In the genomic region with DNA sequence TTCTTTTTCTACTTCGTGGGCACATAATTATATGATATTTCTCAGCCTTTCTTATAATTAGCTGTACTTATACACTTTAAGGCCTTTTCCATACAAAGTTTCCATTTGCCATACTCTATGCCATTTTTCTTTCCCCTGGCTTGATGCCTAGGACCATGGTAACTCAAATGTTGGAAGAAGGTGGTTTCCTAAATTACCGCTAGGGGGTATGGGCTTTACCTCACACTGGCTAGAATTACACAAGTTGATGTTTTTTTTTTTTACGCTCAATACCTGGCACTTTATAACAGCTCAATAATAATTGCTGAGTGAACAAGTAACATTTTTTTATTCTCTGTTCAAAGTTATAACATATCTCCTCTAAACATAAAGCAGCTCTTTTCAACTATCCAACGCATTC, we compare ENCODE assay signal across 1 cellular context.
TF ChIP-seq lines count a peak whose summit lies in the region.

No MANE protein-coding gene starts in this region.

TF ChIP-seq in HepG2, 621 proteins besides CTCF, POLR2A, EP300 and RAD21:
- no peak for TF ChIP-seq NKX3-1 (CRISPR knock-in tag; IDR thresholded peaks at IDR 0.05)
- TF ChIP-seq, protein P1, sequence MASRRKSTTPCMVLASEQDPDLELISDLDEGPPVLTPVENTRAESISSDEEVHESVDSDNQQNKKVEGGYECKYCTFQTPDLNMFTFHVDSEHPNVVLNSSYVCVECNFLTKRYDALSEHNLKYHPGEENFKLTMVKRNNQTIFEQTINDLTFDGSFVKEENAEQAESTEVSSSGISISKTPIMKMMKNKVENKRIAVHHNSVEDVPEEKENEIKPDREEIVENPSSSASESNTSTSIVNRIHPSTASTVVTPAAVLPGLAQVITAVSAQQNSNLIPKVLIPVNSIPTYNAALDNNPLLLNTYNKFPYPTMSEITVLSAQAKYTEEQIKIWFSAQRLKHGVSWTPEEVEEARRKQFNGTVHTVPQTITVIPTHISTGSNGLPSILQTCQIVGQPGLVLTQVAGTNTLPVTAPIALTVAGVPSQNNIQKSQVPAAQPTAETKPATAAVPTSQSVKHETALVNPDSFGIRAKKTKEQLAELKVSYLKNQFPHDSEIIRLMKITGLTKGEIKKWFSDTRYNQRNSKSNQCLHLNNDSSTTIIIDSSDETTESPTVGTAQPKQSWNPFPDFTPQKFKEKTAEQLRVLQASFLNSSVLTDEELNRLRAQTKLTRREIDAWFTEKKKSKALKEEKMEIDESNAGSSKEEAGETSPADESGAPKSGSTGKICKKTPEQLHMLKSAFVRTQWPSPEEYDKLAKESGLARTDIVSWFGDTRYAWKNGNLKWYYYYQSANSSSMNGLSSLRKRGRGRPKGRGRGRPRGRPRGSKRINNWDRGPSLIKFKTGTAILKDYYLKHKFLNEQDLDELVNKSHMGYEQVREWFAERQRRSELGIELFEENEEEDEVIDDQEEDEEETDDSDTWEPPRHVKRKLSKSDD (CRISPR knock-in tag; IDR thresholded peaks at IDR 0.05; ENCODE audit: low read depth) = no peak
- TF ChIP-seq ZFX (CRISPR knock-in tag; IDR thresholded peaks at IDR 0.05; ENCODE audit: low read depth) = no peak
- no peak for TF ChIP-seq ZNF234 (CRISPR knock-in tag; conservative IDR thresholded peaks at IDR 0.05)
- no peak for TF ChIP-seq MXI1 (IDR thresholded peaks at IDR 0.05; ENCODE audit: borderline replicate concordance, low read depth, low read length)
- no peak for TF ChIP-seq ZNF619 (CRISPR knock-in tag; IDR thresholded peaks at IDR 0.05)
